ENCODE assay signal across 13 cellular contexts in genomic region chr11:125494033-125494364, GRCh38. TPM values are rescaled to one million over a fixed set of nuclear protein-coding genes. Genes with fewer than 3 reads are reported as not detected.
A peak's percentile ranks its signal among the peaks of the same experiment; 100 is the strongest.
DNase-seq lines count a peak whose midpoint lies in the region; ATAC-seq, FAIRE-seq and TF ChIP-seq lines count a peak whose summit lies in the region.
"Had no signal": no experiment of that assay in that cellular context is flagged by ENCODE, and none has a peak within 500 bp of the region (broad histone marks: within the 10 kb centered on the region; RNA-seq: fewer than 3 reads in every experiment).

No MANE protein-coding gene starts in this region.

- H3K27me3 ChIP-seq in HUES48 (ENCODE audit: control insufficient read depth, insufficient read depth, low read length), result peaks cover 11% of the 10 kb centered on the region
- peaks cover 2% of the 10 kb centered on the region for H3K27me3 ChIP-seq in endocrine pancreas (ENCODE audit: control insufficient read depth, insufficient read depth, low read length)
- peaks cover 6 to 15% of the 10 kb centered on the region in 2 donors for H3K27me3 ChIP-seq in naive thymus-derived CD4-positive, alpha-beta T cell (ENCODE audit: control insufficient read depth in 2 of 2, insufficient read depth in 2 of 2, low read length in 2 of 2)

- H3K36me3 ChIP-seq in HUES48 (ENCODE audit: control insufficient read depth, insufficient read depth, low read length), result peaks cover 8% of the 10 kb centered on the region
- H3K36me3 ChIP-seq in endocrine pancreas (ENCODE audit: control insufficient read depth, insufficient read depth, low read length), result no peaks in the 10 kb centered on the region
- H3K36me3 ChIP-seq in naive thymus-derived CD4-positive, alpha-beta T cell (ENCODE audit: control insufficient read depth in 2 of 3, insufficient read depth in 3 of 3, low read length in 3 of 3), result no peaks in the 10 kb centered on the region
- H3K36me3 ChIP-seq: Peyer's patch had no signal

- H3K9me3 ChIP-seq in HUES48 (ENCODE audit: control insufficient read depth, insufficient read depth, low read length) (no peaks in the 10 kb centered on the region), endocrine pancreas (ENCODE audit: control insufficient read depth, low read length) (no peaks in the 10 kb centered on the region)
- H3K9me3 ChIP-seq in naive thymus-derived CD4-positive, alpha-beta T cell (ENCODE audit: control insufficient read depth in 2 of 3, low read length in 3 of 3), result no peaks in the 10 kb centered on the region
- H3K9me3 ChIP-seq: Peyer's patch had no signal

- CTCF ChIA-PET in naive thymus-derived CD4-positive, alpha-beta T cell (lab: Charles Lee), result interaction anchor here (0.6 kb wide), 1 partner anchor 439 kb away, joined by 3 read pairs; no protein-coding TSS in a partner anchor

- no peak overlapping the region for H3K27ac Mint-ChIP-seq in naive thymus-derived CD4-positive, alpha-beta T cell

- peak overlapping the region; percentile 23 for H3K27ac ChIP-seq in HUES48 (ENCODE audit: low read depth, low read length)
- no peak overlapping the region for H3K27ac ChIP-seq in naive thymus-derived CD4-positive, alpha-beta T cell (ENCODE audit: low read depth, low read length)
- H3K27ac ChIP-seq: Peyer's patch had no signal

- H3K4me3 ChIP-seq in AG10803 (ENCODE audit: low read length) (0 out of 2 replicates have a peak overlapping the region, but pooled peaks have one; percentile 9), HUES48 (ENCODE audit: low read depth, low read length) (peak overlapping the region; percentile 78), endocrine pancreas (ENCODE audit: control insufficient read depth, insufficient read depth, low read length) (peak overlapping the region; percentile 57)
- H3K4me3 ChIP-seq in naive thymus-derived CD4-positive, alpha-beta T cell (ENCODE audit: low read length), result no peak overlapping the region

- H3K27me3 Mint-ChIP-seq in naive thymus-derived CD4-positive, alpha-beta T cell, result peaks cover 49 to 66% (median 61%) of the 10 kb centered on the region in 5 donors

- no peak for DNase-seq in AG10803 (ENCODE audit: low read depth)
- DNase-seq in naive thymus-derived CD4-positive, alpha-beta T cell, result no peak
- no peak for DNase-seq in stimulated activated naive CD4-positive, alpha-beta T cell treated with Interleukin-2 at 50 U/mL for 16 hours (lab: John Stamatoyannopoulos, UW)
- no peak for DNase-seq in GM12892 (ENCODE audit: insufficient read length)
- DNase-seq: COR-L47; effector CD8-positive, alpha-beta T cell; NCI-H2081 treated with DMSO at 0.1 percent for 48 hours; Peyer's patch had no signal

- no peak for TF ChIP-seq CTCF in AG10803 (conservative IDR thresholded peaks at IDR 0.05; ENCODE audit: low read length)

- intact Hi-C loops in naive thymus-derived CD4-positive, alpha-beta T cell (cut with micrococcal nuclease), result no loop called here

- TF ChIP-seq POLR2A in GM12892 (IDR thresholded peaks at IDR 0.05; ENCODE audit: low read depth, low read length), result no peak

- H3K4me1 ChIP-seq in HUES48 (ENCODE audit: control insufficient read depth, insufficient read depth, low read length) (peaks cover 11% of the 10 kb centered on the region), endocrine pancreas (ENCODE audit: control insufficient read depth, insufficient read depth, low read length) (no peaks in the 10 kb centered on the region)
- peaks cover 0 to 17% of the 10 kb centered on the region in 2 donors for H3K4me1 ChIP-seq in naive thymus-derived CD4-positive, alpha-beta T cell (ENCODE audit: control insufficient read depth in 2 of 2, insufficient read depth in 2 of 2, low read length in 2 of 2)

- FAIRE-seq in GM12892 (lab: Jason Lieb, UNC), result no peak
- FAIRE-seq: islet of Langerhans had no signal

- peaks cover 0 to 5% (median 3%) of the 10 kb centered on the region in 5 donors for H3K36me3 Mint-ChIP-seq in naive thymus-derived CD4-positive, alpha-beta T cell

- POLR2A ChIA-PET in naive thymus-derived CD4-positive, alpha-beta T cell (lab: Charles Lee), result no interaction called here

- peaks cover 0 to 5% (median 0%) of the 10 kb centered on the region in 11 donors for H3K9me3 Mint-ChIP-seq in naive thymus-derived CD4-positive, alpha-beta T cell

- H3K9ac ChIP-seq in HUES48 (ENCODE audit: low read depth, low read length) (no peak overlapping the region), endocrine pancreas (ENCODE audit: control insufficient read depth, insufficient read depth, low read length) (no peak overlapping the region)

- peaks cover 14 to 30% (median 24%) of the 10 kb centered on the region in 7 donors for H3K4me1 Mint-ChIP-seq in naive thymus-derived CD4-positive, alpha-beta T cell

- ATAC-seq in naive thymus-derived CD4-positive, alpha-beta T cell, result no peak
- ATAC-seq in HG03175 (IDR thresholded peaks at IDR 0.05; ENCODE audit: unreplicated experiment) (no peak), GM19397 (IDR thresholded peaks at IDR 0.05; ENCODE audit: unreplicated experiment) (no peak)

- peak overlapping the region; percentile 13 to 91 (median 88) for H3K4me3 Mint-ChIP-seq in naive thymus-derived CD4-positive, alpha-beta T cell

RNA-seq across cellular contexts. Expression of gene FEZ1, which starts 2.1 kb away (rescaled TPM):
- 1 to 10 TPM in 3 of 5 experiments, under 1 TPM in 1, not detected in 1; 0.87 to 6.6 (median 1.2) TPM for total RNA-seq in naive thymus-derived CD4-positive, alpha-beta T cell
- not detected for polyA plus RNA-seq in naive thymus-derived CD4-positive, alpha-beta T cell
- 10.6 TPM for polyA plus RNA-seq in GM12892 (2012; ENCODE audit: missing spikeins)
